Comparison of ENCODE assay signal across 11 cellular contexts in the genomic region with DNA sequence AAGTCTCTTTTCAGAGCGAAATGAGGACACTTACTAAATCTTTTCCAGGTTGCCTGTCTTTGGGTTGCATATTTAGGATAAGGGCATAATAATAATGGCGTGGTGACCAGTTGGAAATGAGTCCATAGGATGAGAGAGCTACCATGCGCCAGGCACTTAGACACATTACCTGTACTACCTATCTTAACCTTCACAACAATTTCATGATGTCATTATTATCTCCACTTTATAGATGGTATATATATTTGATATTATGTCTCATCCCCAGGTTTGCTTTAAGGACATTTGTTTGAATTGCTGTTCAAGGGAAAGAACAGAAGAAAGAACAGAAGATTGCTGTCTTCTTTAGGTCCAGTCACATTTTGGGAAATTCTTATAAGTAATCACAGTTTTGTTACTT.
"Had no signal": no experiment of that assay in that cellular context is flagged by ENCODE, and none has a peak within 500 bp of the region (broad histone marks: within the 10 kb centered on the region; RNA-seq: fewer than 3 reads in every experiment).

No MANE protein-coding gene starts in this region.

- FAIRE-seq: H1, H54 had no signal

- DNase-seq: GOT3, H7, H9, HCEC 1CT, HFFc6 had no signal

- H2AFZ ChIP-seq: GM23248, GM23338 had no signal

- H3K4me3 ChIP-seq: GM23248, GM23338, HAP-1 had no signal

- ATAC-seq: GM23338, HCT116 had no signal

- H3K36me3 ChIP-seq: HAP-1 had no signal

- H3K9ac ChIP-seq: GM23248 had no signal

- H3K27ac ChIP-seq: GM23248 had no signal

- H3K4me2 ChIP-seq: GM23338 had no signal

- H3K9me3 ChIP-seq: HAP-1 had no signal
